Comparison of ENCODE assay signal across 24 cellular contexts in the genomic region with DNA sequence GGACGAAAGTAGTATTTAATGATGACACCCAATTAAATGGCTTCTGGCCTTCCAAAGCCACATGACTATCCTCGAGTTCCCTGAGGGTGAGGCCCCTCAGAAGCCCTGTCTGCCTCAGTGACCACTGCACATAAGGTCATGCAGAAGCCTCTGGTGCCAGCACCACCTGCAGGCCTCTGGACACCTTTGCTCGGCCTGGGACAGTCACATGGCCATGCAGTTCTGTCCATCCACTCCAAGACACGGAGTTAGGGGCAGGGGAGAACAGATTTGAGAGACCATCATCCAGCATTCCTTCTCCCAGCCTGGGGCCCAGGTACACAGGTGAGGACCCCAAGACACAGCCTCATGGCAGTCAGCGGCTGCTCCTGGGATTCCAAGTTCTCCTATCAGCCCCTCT.
"Had no signal": no experiment of that assay in that cellular context is flagged by ENCODE, and none has a peak within 500 bp of the region (broad histone marks: within the 10 kb centered on the region; RNA-seq: fewer than 3 reads in every experiment).

No MANE protein-coding gene starts in this region.

- H3K27ac Mint-ChIP-seq: activated naive CD4-positive, alpha-beta T cell treated with anti-CD3 and anti-CD28 coated beads, Interleukin-2, amount 50 U/mL, for 72 hours; activated T-helper 2 cell treated with anti-CD3 and anti-CD28 coated beads, Interferon-gamma antibody, Interleukin-2, Interleukin-4, amounts not matched to agents 10 μg/mL and 5 μg/mL and 100 μg/mL, durations not matched to agents 14 hours and 24 hours and 36 hours; effector memory CD8-positive, alpha-beta T cell; mesothelial cell of epicardium; naive thymus-derived CD4-positive, alpha-beta T cell; stimulated activated naive CD8-positive, alpha-beta T cell treated with anti-CD3 and anti-CD28 coated beads, Interleukin-15, Interleukin-2, amounts not matched to agents 100 ng/mL and 50 ng/mL, for 24 hours had no signal

- H3K36me3 Mint-ChIP-seq: activated naive CD4-positive, alpha-beta T cell treated with anti-CD3 and anti-CD28 coated beads, Interleukin-2, amount 50 U/mL, for 72 hours; naive thymus-derived CD4-positive, alpha-beta T cell had no signal

- H3K4me3 ChIP-seq: coronary artery, dorsolateral prefrontal cortex, right lobe of liver, skin epidermis, thyroid gland, upper lobe of left lung had no signal

- H3K9ac ChIP-seq: parathyroid adenoma had no signal

- H3K9me3 ChIP-seq: right lobe of liver, thyroid gland, upper lobe of left lung had no signal

- H3K4me3 Mint-ChIP-seq: effector memory CD8-positive, alpha-beta T cell; mesothelial cell of epicardium; naive thymus-derived CD4-positive, alpha-beta T cell; stimulated activated naive CD8-positive, alpha-beta T cell treated with anti-CD3 and anti-CD28 coated beads, Interleukin-15, Interleukin-2, amounts not matched to agents 100 ng/mL and 50 ng/mL, for 24 hours had no signal

- H3K36me3 ChIP-seq: right lobe of liver, thyroid gland, upper lobe of left lung had no signal

- ATAC-seq: activated naive CD4-positive, alpha-beta T cell treated with anti-CD3 and anti-CD28 coated beads, Interleukin-2, amount 50 U/mL, for 72 hours; effector memory CD8-positive, alpha-beta T cell; naive thymus-derived CD4-positive, alpha-beta T cell; right lobe of liver had no signal

- DNase-seq: activated CD4-positive, alpha-beta T cell treated with anti-CD3 and anti-CD28 coated beads for 4 hours; activated CD4-positive, alpha-beta T cell treated with anti-CD3 and anti-CD28 coated beads, Interleukin-2, amount 50 U/mL, for 4 hours; activated T-cell treated with anti-CD3 and anti-CD28 coated beads, Interleukin-2, amount 50 U/mL, for 48 hours; anterior cingulate cortex; cerebellar nuclear complex; dorsolateral prefrontal cortex; effector memory CD8-positive, alpha-beta T cell; foreskin keratinocyte; mammary epithelial cell; naive thymus-derived CD4-positive, alpha-beta T cell; stimulated activated CD4-positive, alpha-beta T cell treated with anti-CD3 and anti-CD28 coated beads, Interleukin-12 subunit alpha, Interleukin-12 subunit beta, amount 100 ng/mL, for 4 hours; stimulated activated CD4-positive, alpha-beta T cell treated with anti-CD3 and anti-CD28 coated beads, Interleukin-4, amount 100 ng/mL, for 1 hour; T-helper 1 cell; thyroid gland; upper lobe of left lung had no signal

- FAIRE-seq: endothelial cell of umbilical vein had no signal

- H3K27ac ChIP-seq: coronary artery, dorsolateral prefrontal cortex, foreskin keratinocyte, parathyroid adenoma, right lobe of liver, thyroid gland, upper lobe of left lung had no signal

- H2AFZ ChIP-seq: parathyroid adenoma had no signal

- H3K27me3 ChIP-seq: right lobe of liver, thyroid gland, upper lobe of left lung had no signal

- H3K4me1 Mint-ChIP-seq: naive thymus-derived CD4-positive, alpha-beta T cell had no signal

- H3K4me1 ChIP-seq: foreskin keratinocyte, right lobe of liver, upper lobe of left lung had no signal
